In the genomic region with DNA sequence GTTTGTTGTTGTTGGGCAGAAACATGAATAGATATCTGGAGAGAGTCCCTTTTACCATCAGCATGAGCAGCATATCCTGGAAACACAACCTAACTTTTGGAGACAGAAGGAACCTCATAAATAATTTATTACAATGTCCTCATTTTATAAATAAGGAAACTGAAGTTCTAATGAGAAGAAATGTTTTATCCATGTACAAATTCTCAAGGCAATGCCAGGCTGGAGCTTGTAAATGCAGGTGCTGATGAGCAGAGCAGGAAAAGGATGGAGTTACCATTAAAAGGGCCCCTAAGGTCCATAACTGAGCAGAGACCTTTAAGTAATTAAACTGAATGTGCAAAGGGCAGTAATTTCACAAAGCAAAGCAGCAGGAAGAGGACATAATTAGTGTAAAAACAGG, we compare ENCODE assay signal across 1 cellular context.
TF ChIP-seq lines count a peak whose summit lies in the region.

No MANE protein-coding gene starts in this region.

TF ChIP-seq in HepG2, 621 proteins besides CTCF, POLR2A, EP300 and RAD21:
- no peak for TF ChIP-seq GATA4 (IDR thresholded peaks at IDR 0.05; ENCODE audit: borderline replicate concordance, low read depth)
- no peak for TF ChIP-seq CBFB (CRISPR knock-in tag; IDR thresholded peaks at IDR 0.05)
